Comparison of ENCODE assay signal across 1 cellular context in genomic region chr10:21015838-21016237, GRCh38.
TF ChIP-seq lines count a peak whose summit lies in the region.

No MANE protein-coding gene starts in this region.

TF ChIP-seq in GM23338, 12 proteins besides CTCF, POLR2A, EP300 and RAD21 (continued from another document):
- TF ChIP-seq ZNF462 (CRISPR knock-in tag; IDR thresholded peaks at IDR 0.05) = no peak
- no peak for TF ChIP-seq ZNF331 (CRISPR knock-in tag; IDR thresholded peaks at IDR 0.05; ENCODE audit: low read depth)
- no peak for TF ChIP-seq STAT1 (IDR thresholded peaks at IDR 0.05; ENCODE audit: unreplicated experiment)
- TF ChIP-seq CREB1 (CRISPR knock-in tag; IDR thresholded peaks at IDR 0.05; ENCODE audit: low read depth) = no peak
- no peak for TF ChIP-seq EZH2phosphoT487 (IDR thresholded peaks at IDR 0.05; ENCODE audit: unreplicated experiment)
- TF ChIP-seq EZH2 (IDR thresholded peaks at IDR 0.05; ENCODE audit: low read depth, unreplicated experiment) = no peak
- TF ChIP-seq ETS1 (IDR thresholded peaks at IDR 0.05) = no peak
- TF ChIP-seq NANOG (IDR thresholded peaks at IDR 0.05; ENCODE audit: borderline replicate concordance) = no peak
